ENCODE assay signal across 17 cellular contexts in the genomic region with DNA sequence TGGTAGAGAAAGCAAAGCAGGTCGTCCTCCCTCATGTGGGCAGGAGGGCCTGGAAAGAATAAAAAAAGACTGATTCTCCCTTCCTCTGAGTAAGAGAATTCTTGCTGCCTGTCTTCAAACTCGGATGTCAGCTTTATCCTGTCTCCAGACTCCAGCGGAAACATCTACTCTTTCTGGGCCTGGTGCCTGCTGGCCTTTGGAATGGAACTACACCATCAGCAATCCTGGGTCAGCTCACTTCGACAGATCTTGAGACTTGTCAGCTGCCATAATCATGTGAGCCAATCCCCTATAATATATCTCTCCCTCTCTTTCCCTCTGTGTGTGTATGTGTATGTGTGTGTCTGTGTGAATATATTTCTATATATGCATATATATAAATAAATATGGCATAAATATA.
DNase-seq lines count a peak whose midpoint lies in the region; ATAC-seq and TF ChIP-seq lines count a peak whose summit lies in the region.
"Had no signal": no experiment of that assay in that cellular context is flagged by ENCODE, and none has a peak within 500 bp of the region (broad histone marks: within the 10 kb centered on the region; RNA-seq: fewer than 3 reads in every experiment).

No MANE protein-coding gene starts in this region.

- CTCF ChIA-PET in CD4-positive, alpha-beta memory T cell (lab: Charles Lee; ENCODE audit: partially characterized antibody): no interaction called here

- no peaks in the 10 kb centered on the region for H3K36me3 ChIP-seq in gastroesophageal sphincter
- no peaks in the 10 kb centered on the region for H3K36me3 ChIP-seq in left lung
- no peaks in the 10 kb centered on the region for H3K36me3 ChIP-seq in stomach smooth muscle (ENCODE audit: control insufficient read depth in 2 of 2, insufficient read depth in 2 of 2, low read length in 2 of 2)
- H3K36me3 ChIP-seq in CD4-positive, alpha-beta memory T cell (ENCODE audit: insufficient read depth, low read length): no peaks in the 10 kb centered on the region
- H3K36me3 ChIP-seq: Peyer's patch had no signal

- WGBS in gastroesophageal sphincter (ENCODE audit: low coverage in 1 of 2), 2 donors: 18 to 28% methylated on average over 4 of the region's 4 CpGs

- no peak overlapping the region for H3K9ac ChIP-seq in stomach smooth muscle (ENCODE audit: low read length in 2 of 2)

- no peaks in the 10 kb centered on the region for H3K36me3 Mint-ChIP-seq in CD4-positive, alpha-beta memory T cell

- H3K27ac ChIP-seq in gastroesophageal sphincter (peak overlapping the region in 3 of 4 donors; percentile 32 to 50 (median 47)), left lung (no peak overlapping the region), stomach smooth muscle (ENCODE audit: low read length) (peak overlapping the region; percentile 13), coronary artery (no peak overlapping the region)
- no peak overlapping the region for H3K27ac ChIP-seq in CD4-positive, alpha-beta memory T cell (ENCODE audit: low read depth, low read length)
- H3K27ac ChIP-seq: C4-2B, Peyer's patch had no signal

- POLR2A ChIA-PET in CD4-positive, alpha-beta memory T cell (lab: Charles Lee; ENCODE audit: partially characterized antibody): no interaction called here

- TF ChIP-seq EP300 in gastroesophageal sphincter (IDR thresholded peaks at IDR 0.05): no peak

- H3K9me3 Mint-ChIP-seq in CD4-positive, alpha-beta memory T cell: peaks cover 3 to 31% (median 19%) of the 10 kb centered on the region in 8 donors

- H3K27me3 Mint-ChIP-seq in CD4-positive, alpha-beta memory T cell: no peaks in the 10 kb centered on the region

- no peak for TF ChIP-seq POLR2A in gastroesophageal sphincter (IDR thresholded peaks at IDR 0.05)

- H3K4me1 Mint-ChIP-seq in CD4-positive, alpha-beta memory T cell: no peaks in the 10 kb centered on the region

- H3K4me1 ChIP-seq in gastroesophageal sphincter: peaks cover 0 to 10% (median 0%) of the 10 kb centered on the region in 3 donors
- no peaks in the 10 kb centered on the region for H3K4me1 ChIP-seq in left lung
- H3K4me1 ChIP-seq in stomach smooth muscle (ENCODE audit: control insufficient read depth, insufficient read depth, low read length): no peaks in the 10 kb centered on the region
- H3K4me1 ChIP-seq in CD4-positive, alpha-beta memory T cell (ENCODE audit: insufficient read depth, low read length): no peaks in the 10 kb centered on the region
- H3K4me1 ChIP-seq: Peyer's patch had no signal

- peak; percentile 12 for ATAC-seq in GM18868 (IDR thresholded peaks at IDR 0.05; ENCODE audit: unreplicated experiment)
- ATAC-seq in gastroesophageal sphincter: peak; percentile 71
- ATAC-seq in left lung: peak; percentile 57

- TF ChIP-seq CTCF in gastroesophageal sphincter (IDR thresholded peaks at IDR 0.05) (no peak), left lung (IDR thresholded peaks at IDR 0.05) (no peak), coronary artery (IDR thresholded peaks at IDR 0.05) (no peak)

- no peak overlapping the region for H3K4me3 Mint-ChIP-seq in CD4-positive, alpha-beta memory T cell

- intact Hi-C loops in left lung (cut with DNase I): no loop called here
- intact Hi-C loops in CD4-positive, alpha-beta memory T cell (cut with micrococcal nuclease): no loop called here

- DNase-seq in left lung (no peak), coronary artery (ENCODE audit: low spot score) (no peak), middle frontal gyrus (ENCODE audit: extremely low spot score, low spot score) (no peak)
- no peak for DNase-seq in CD4-positive, alpha-beta memory T cell
- DNase-seq: Karpas-422, MV-4-11, NCI-H1105 treated with DMSO at 0.1 percent for 48 hours, NCI-H2029 treated with DMSO at 0.1 percent for 48 hours, NCI-H2171, NCI-H345, NCI-H524 treated with DMSO at 0.1 percent for 48 hours, NCI-H82, Peyer's patch had no signal

- H3K27ac Mint-ChIP-seq in CD4-positive, alpha-beta memory T cell: no peak overlapping the region

- H3K4me3 ChIP-seq in gastroesophageal sphincter (no peak overlapping the region), left lung (no peak overlapping the region), stomach smooth muscle (ENCODE audit: low read length in 2 of 2) (no peak overlapping the region), coronary artery (no peak overlapping the region)
- no peak overlapping the region for H3K4me3 ChIP-seq in CD4-positive, alpha-beta memory T cell (ENCODE audit: low read length in 2 of 2)
- H3K4me3 ChIP-seq: Peyer's patch had no signal

- H3K9me3 ChIP-seq in gastroesophageal sphincter: peaks cover 0 to 13% (median 0%) of the 10 kb centered on the region in 3 donors
- H3K9me3 ChIP-seq in left lung: peaks cover 0 to 50% of the 10 kb centered on the region in 2 donors
- peaks cover 0 to 3% of the 10 kb centered on the region in 2 donors for H3K9me3 ChIP-seq in stomach smooth muscle (ENCODE audit: control insufficient read depth in 2 of 2, low read length in 2 of 2)
- H3K9me3 ChIP-seq in CD4-positive, alpha-beta memory T cell (ENCODE audit: control insufficient read depth in 1 of 2, low read length in 2 of 2): no peaks in the 10 kb centered on the region

- H3K27me3 ChIP-seq in gastroesophageal sphincter (no peaks in the 10 kb centered on the region), left lung (no peaks in the 10 kb centered on the region), stomach smooth muscle (ENCODE audit: control insufficient read depth in 1 of 2, insufficient read depth in 2 of 2, low read length in 2 of 2) (no peaks in the 10 kb centered on the region)
- H3K27me3 ChIP-seq in CD4-positive, alpha-beta memory T cell (ENCODE audit: insufficient read depth, low read length): no peaks in the 10 kb centered on the region
- H3K27me3 ChIP-seq: Peyer's patch had no signal

Comparison
In these comparisons a context has a peak if more than half of its experiments do, and no peak if none do; other contexts are left out.
1. ATAC-seq: peak in every context shown above with its lines; median percentile 71 in gastroesophageal sphincter; 57 in left lung; 12 in GM18868.
2. H3K27ac ChIP-seq: peak in gastroesophageal sphincter (3 of 4) and stomach smooth muscle (single experiment); none in left lung (0 of 2), CD4-positive, alpha-beta memory T cell (single experiment) and coronary artery (0 of 2).